2 cellular contexts compared by ENCODE assay signal in the genomic region with DNA sequence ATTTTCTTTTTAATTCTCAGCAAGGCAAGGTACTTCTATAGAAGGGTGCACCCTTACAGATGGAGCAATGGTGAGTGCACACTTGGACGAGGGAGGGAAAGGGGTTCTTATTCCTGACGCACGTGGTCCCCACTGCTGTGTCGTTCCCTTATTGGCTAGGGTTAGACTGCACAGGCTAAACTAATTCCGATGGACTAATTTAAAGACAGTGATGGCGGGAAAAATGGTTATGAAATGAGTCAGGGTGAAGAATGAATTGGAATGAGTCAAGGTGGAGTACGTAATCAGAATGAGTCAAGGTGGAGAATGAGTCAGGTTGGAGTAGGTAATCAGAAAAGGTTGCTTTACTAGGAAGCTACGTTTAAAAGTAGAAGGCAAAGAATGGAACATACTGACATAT.
A peak's percentile ranks its signal among the peaks of the same experiment; 100 is the strongest.
TF ChIP-seq lines count a peak whose summit lies in the region.

No MANE protein-coding gene starts in this region.

TF ChIP-seq in HCT116, 20 proteins besides CTCF, POLR2A, EP300 and RAD21 (continued from another document):
- TF ChIP-seq SP1 (IDR thresholded peaks at IDR 0.05; ENCODE audit: low read depth) (peak; percentile 77), EGR1 (IDR thresholded peaks at IDR 0.05; ENCODE audit: low read depth) (no peak), SRF (IDR thresholded peaks at IDR 0.05; ENCODE audit: low read depth) (peak; percentile 71), POLR2AphosphoS5 (IDR thresholded peaks at IDR 0.05; ENCODE audit: low read depth, low read length) (peak; percentile 37; the same call in 1 of the 2 replicates), ZFX (IDR thresholded peaks at IDR 0.05) (no peak), CBX3 (IDR thresholded peaks at IDR 0.05; ENCODE audit: low read depth) (peak; percentile 79), JUND (IDR thresholded peaks at IDR 0.05) (peak; percentile 91), CEBPB (IDR thresholded peaks at IDR 0.05; ENCODE audit: low read depth) (peak; percentile 85), ELF1 (IDR thresholded peaks at IDR 0.05; ENCODE audit: borderline replicate concordance, low read depth) (no peak), MAX (IDR thresholded peaks at IDR 0.05) (peak; percentile 52; the same call in 1 of the 2 replicates), YY1 (IDR thresholded peaks at IDR 0.05; ENCODE audit: extremely low read depth, insufficient replicate concordance, low read depth, low read length) (no peak), FOSL1 (IDR thresholded peaks at IDR 0.05; ENCODE audit: low read depth) (peak; percentile 96)
- TF ChIP-seq, protein P1, sequence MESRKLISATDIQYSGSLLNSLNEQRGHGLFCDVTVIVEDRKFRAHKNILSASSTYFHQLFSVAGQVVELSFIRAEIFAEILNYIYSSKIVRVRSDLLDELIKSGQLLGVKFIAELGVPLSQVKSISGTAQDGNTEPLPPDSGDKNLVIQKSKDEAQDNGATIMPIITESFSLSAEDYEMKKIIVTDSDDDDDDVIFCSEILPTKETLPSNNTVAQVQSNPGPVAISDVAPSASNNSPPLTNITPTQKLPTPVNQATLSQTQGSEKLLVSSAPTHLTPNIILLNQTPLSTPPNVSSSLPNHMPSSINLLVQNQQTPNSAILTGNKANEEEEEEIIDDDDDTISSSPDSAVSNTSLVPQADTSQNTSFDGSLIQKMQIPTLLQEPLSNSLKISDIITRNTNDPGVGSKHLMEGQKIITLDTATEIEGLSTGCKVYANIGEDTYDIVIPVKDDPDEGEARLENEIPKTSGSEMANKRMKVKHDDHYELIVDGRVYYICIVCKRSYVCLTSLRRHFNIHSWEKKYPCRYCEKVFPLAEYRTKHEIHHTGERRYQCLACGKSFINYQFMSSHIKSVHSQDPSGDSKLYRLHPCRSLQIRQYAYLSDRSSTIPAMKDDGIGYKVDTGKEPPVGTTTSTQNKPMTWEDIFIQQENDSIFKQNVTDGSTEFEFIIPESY (IDR thresholded peaks at IDR 0.05; ENCODE audit: extremely low read depth, insufficient replicate concordance, low read length): peak; percentile 22
- TF ChIP-seq, protein P2, sequence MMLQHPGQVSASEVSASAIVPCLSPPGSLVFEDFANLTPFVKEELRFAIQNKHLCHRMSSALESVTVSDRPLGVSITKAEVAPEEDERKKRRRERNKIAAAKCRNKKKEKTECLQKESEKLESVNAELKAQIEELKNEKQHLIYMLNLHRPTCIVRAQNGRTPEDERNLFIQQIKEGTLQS (IDR thresholded peaks at IDR 0.05): peak; percentile 71; the same call in 1 of the 2 replicates

TF ChIP-seq in H1, 55 proteins besides CTCF, POLR2A, EP300 and RAD21 (continued from another document):
- TF ChIP-seq KDM1A (IDR thresholded peaks at IDR 0.05; ENCODE audit: borderline replicate concordance, low read length) (no peak), E2F6 (IDR thresholded peaks at IDR 0.05) (no peak), SP1 (IDR thresholded peaks at IDR 0.05; ENCODE audit: low read depth, low read length) (no peak)
- TF ChIP-seq, protein P2 (IDR thresholded peaks at IDR 0.05; ENCODE audit: insufficient read depth, low read depth, low read length): no peak
